Comparison of ENCODE assay signal across 25 cellular contexts in genomic region chr16:30179931-30180330, GRCh38. TPM values are rescaled to one million over a fixed set of nuclear protein-coding genes. Genes with fewer than 3 reads are reported as not detected.
DNase-seq lines count a peak whose midpoint lies in the region; ATAC-seq, FAIRE-seq and TF ChIP-seq lines count a peak whose summit lies in the region.
"Had no signal": no experiment of that assay in that cellular context is flagged by ENCODE, and none has a peak within 500 bp of the region (broad histone marks: within the 10 kb centered on the region; RNA-seq: fewer than 3 reads in every experiment).

No MANE protein-coding gene starts in this region.

- WGBS in K562 (ENCODE audit: insufficient coverage, low coverage, missing lambda C conversion rate), result 34% methylated on average over 9 of the region's 9 CpGs
- WGBS in esophagus squamous epithelium, 2 donors, result 89 to 96% methylated on average over 6 to 9 of the region's 9 CpGs

- peak overlapping the region; percentile 56 for H3K9ac ChIP-seq in NT2/D1 (ENCODE audit: insufficient read length, low read depth)
- H3K9ac ChIP-seq in K562 (ENCODE audit: insufficient read depth in 1 of 2, low read depth in 2 of 2, low read length in 2 of 2), result no peak overlapping the region
- H3K9ac ChIP-seq: BLaER1, GM23248 had no signal

- no peaks in the 10 kb centered on the region for H3K9me1 ChIP-seq in K562 (ENCODE audit: control insufficient read depth, insufficient read depth, low read length)

- H3K27me3 ChIP-seq in NT2/D1 (ENCODE audit: insufficient read depth, insufficient read length) (peaks cover 13% of the 10 kb centered on the region), K562 (ENCODE audit: control insufficient read depth in 2 of 2, insufficient read depth in 2 of 2, low read length in 2 of 2) (no peaks in the 10 kb centered on the region), osteoblast (ENCODE audit: insufficient read depth, low read length) (no peaks in the 10 kb centered on the region), esophagus squamous epithelium (no peaks in the 10 kb centered on the region)
- H3K27me3 ChIP-seq: BLaER1 had no signal

- H3K9me3 ChIP-seq in NT2/D1 (ENCODE audit: insufficient read depth, low read length), result no peaks in the 10 kb centered on the region
- no peaks in the 10 kb centered on the region for H3K9me3 ChIP-seq in K562 (replicated peaks; ENCODE audit: control insufficient read depth, insufficient read depth, low read depth, low read length)
- no peaks in the 10 kb centered on the region for H3K9me3 ChIP-seq in osteoblast (ENCODE audit: low read depth, low read length)
- H3K9me3 ChIP-seq in esophagus squamous epithelium, result no peaks in the 10 kb centered on the region
- H3K9me3 ChIP-seq: BLaER1 had no signal

- no peaks in the 10 kb centered on the region for H3K9me3 Mint-ChIP-seq in activated T-cell treated with anti-CD3 and anti-CD28 coated beads, Interleukin-2, amount 50 U/mL, for 72 hours
- H3K9me3 Mint-ChIP-seq: CD4-positive, CD25-positive, alpha-beta regulatory T cell had no signal

- FAIRE-seq in K562 (lab: Jason Lieb, UNC), result no peak
- FAIRE-seq: A204.1, D721Med, GM12878, GM19239, H1 had no signal

- H3K4me1 Mint-ChIP-seq in activated T-cell treated with anti-CD3 and anti-CD28 coated beads, Interleukin-2, amount 50 U/mL, for 72 hours (ENCODE audit: low read depth), result peaks cover 13% of the 10 kb centered on the region

- H3K79me2 ChIP-seq in K562 (ENCODE audit: control insufficient read depth, insufficient read depth, low read length) (no peaks in the 10 kb centered on the region), osteoblast (ENCODE audit: insufficient read depth, low read length) (no peaks in the 10 kb centered on the region)

- no peak for TF ChIP-seq EP300 in K562 (IDR thresholded peaks at IDR 0.05; ENCODE audit: low read length)

- in situ Hi-C loops in K562 (cut with MboI), result no loop called here

- POLR2A ChIA-PET in K562 (lab: Yijun Ruan, JAX), result interaction anchor here (0.5 to 2.0 kb wide), 2 partner anchors 19 to 456 kb away, joined by 5 to 6 read pairs; no protein-coding TSS in a partner anchor

- H4K20me1 ChIP-seq in K562 (replicated peaks; ENCODE audit: control insufficient read depth, insufficient read depth, low read length), result no peaks in the 10 kb centered on the region
- peaks cover 3% of the 10 kb centered on the region for H4K20me1 ChIP-seq in osteoblast (ENCODE audit: insufficient read depth, low read length)
- H4K20me1 ChIP-seq: BLaER1 had no signal

- H3K27ac ChIP-seq in K562 (ENCODE audit: extremely low read depth, low read depth, low read length) (no peak overlapping the region), osteoblast (ENCODE audit: low read depth, low read length) (no peak overlapping the region), esophagus squamous epithelium (no peak overlapping the region)
- H3K27ac ChIP-seq: BLaER1, C4-2B, GM23248 had no signal

- no peak overlapping the region for H3K4me3 ChIP-seq in NT2/D1 (ENCODE audit: insufficient read length, low read depth)
- H3K4me3 ChIP-seq in K562, result no peak overlapping the region
- H3K4me3 ChIP-seq in osteoblast (ENCODE audit: insufficient read depth, low read length), result no peak overlapping the region
- no peak overlapping the region for H3K4me3 ChIP-seq in esophagus squamous epithelium
- H3K4me3 ChIP-seq: BLaER1, GM12878, GM23248 had no signal

- DNase-seq in activated T-cell treated with anti-CD3 and anti-CD28 coated beads, Interleukin-2, amount 50 U/mL, for 72 hours, result no peak
- no peak for DNase-seq in activated T-cell treated with anti-CD3 and anti-CD28 coated beads, Interleukin-2, amount 50 U/mL, for 1 hour
- DNase-seq in NT2/D1 (ENCODE audit: low read depth, low spot score) (no peak), K562 (ENCODE audit: extremely low read depth in 1 of 4, low spot score in 3 of 4) (no peak), osteoblast (ENCODE audit: insufficient read length, low spot score, missing footprints) (peak; percentile 9), esophagus squamous epithelium (lab: John Stamatoyannopoulos, UW) (no peak)
- no peak for DNase-seq in activated naive CD4-positive, alpha-beta T cell treated with Interleukin-2 at 50 U/mL for 16 hours
- DNase-seq: CD4-positive, CD25-positive, alpha-beta regulatory T cell; CD8-positive, alpha-beta memory T cell; DMS 273 treated with DMSO at 0.1 percent for 48 hours; DMS79; EL; GDM1; GM23248; H7; HCEC 1CT had no signal

- no peak overlapping the region for H3K4me3 Mint-ChIP-seq in activated T-cell treated with anti-CD3 and anti-CD28 coated beads, Interleukin-2, amount 50 U/mL, for 72 hours
- H3K4me3 Mint-ChIP-seq: B cell had no signal

- no peak for TF ChIP-seq CTCF in K562 (IDR thresholded peaks at IDR 0.05 in 2 of 3, conservative IDR thresholded peaks at IDR 0.05 in 1 of 3; ENCODE audit: insufficient read depth in 2 of 3, low read depth in 1 of 3, low read length in 3 of 3)
- TF ChIP-seq CTCF in osteoblast (IDR thresholded peaks at IDR 0.05; ENCODE audit: extremely low read depth, low read depth, low read length), result no peak
- TF ChIP-seq CTCF in esophagus squamous epithelium (IDR thresholded peaks at IDR 0.05), result no peak

- H3K4me2 ChIP-seq in K562 (ENCODE audit: insufficient read depth, low read length) (no peak overlapping the region), osteoblast (ENCODE audit: insufficient read depth, low read length) (no peak overlapping the region)
- H3K4me2 ChIP-seq: BLaER1 had no signal

- H3K4me1 ChIP-seq in NT2/D1 (ENCODE audit: insufficient read depth, insufficient read length) (peaks cover 11% of the 10 kb centered on the region), K562 (replicated peaks in 1 of 2; ENCODE audit: control insufficient read depth in 2 of 2, insufficient read depth in 2 of 2, low read length in 2 of 2) (peaks cover 10 to 25% of the 10 kb centered on the region in 2 experiments), osteoblast (ENCODE audit: insufficient read depth, low read length) (no peaks in the 10 kb centered on the region), esophagus squamous epithelium (peaks cover 4 to 26% (median 21%) of the 10 kb centered on the region in 3 donors)

- peak overlapping the region; percentile 61 for H3K27ac Mint-ChIP-seq in activated T-cell treated with anti-CD3 and anti-CD28 coated beads, Interleukin-2, amount 50 U/mL, for 72 hours

- peaks cover 9 to 13% of the 10 kb centered on the region in 2 donors for H3K36me3 Mint-ChIP-seq in activated T-cell treated with anti-CD3 and anti-CD28 coated beads, Interleukin-2, amount 50 U/mL, for 72 hours (ENCODE audit: insufficient read depth in 2 of 2)

- intact Hi-C loops in K562 (cut with micrococcal nuclease) (no loop called here), esophagus squamous epithelium (cut with DNase I) (no loop called here)

- H3K36me3 ChIP-seq in NT2/D1 (ENCODE audit: insufficient read depth, insufficient read length, low read length) (no peaks in the 10 kb centered on the region), K562 (ENCODE audit: control insufficient read depth, insufficient read depth, low read length) (no peaks in the 10 kb centered on the region), osteoblast (ENCODE audit: insufficient read depth, low read length) (no peaks in the 10 kb centered on the region), esophagus squamous epithelium (no peaks in the 10 kb centered on the region)
- H3K36me3 ChIP-seq: BLaER1 had no signal

- no peak for TF ChIP-seq POLR2A in K562 (conservative IDR thresholded peaks at IDR 0.05)
- no peak for TF ChIP-seq POLR2A in esophagus squamous epithelium (IDR thresholded peaks at IDR 0.05)

- H2AFZ ChIP-seq in K562 (ENCODE audit: low read depth, low read length) (no peak overlapping the region), osteoblast (ENCODE audit: low read length) (no peak overlapping the region)
- H2AFZ ChIP-seq: GM23248 had no signal

- CTCF ChIA-PET in K562 (lab: Yijun Ruan, JAX; ENCODE audit: low intra/inter-chr PET ratio), result no interaction called here

- no TSS peak for BruUV-seq in K562 (replicated peaks; lab: Mats Ljungman, UMichigan)

- no peak for ATAC-seq in activated T-cell treated with anti-CD3 and anti-CD28 coated beads, Interleukin-2, amount 50 U/mL, for 72 hours (replicated peaks in 1 of 2)
- ATAC-seq in K562 (no peak), HG03139 (IDR thresholded peaks at IDR 0.05; ENCODE audit: unreplicated experiment) (no peak)
- ATAC-seq: GM12878 had no signal

- no peak for TF ChIP-seq RAD21 in K562 (CRISPR knock-in tag; conservative IDR thresholded peaks at IDR 0.05 in 1 of 2, IDR thresholded peaks at IDR 0.05 in 1 of 2)

- no peaks in the 10 kb centered on the region for H3K27me3 Mint-ChIP-seq in activated T-cell treated with anti-CD3 and anti-CD28 coated beads, Interleukin-2, amount 50 U/mL, for 72 hours (ENCODE audit: low read depth)
- H3K27me3 Mint-ChIP-seq: B cell had no signal

RNA-seq across cellular contexts. Expression of gene CORO1A, which starts 3.5 kb away (rescaled TPM):
- 100 to 1,000 TPM; 843 to 987 TPM for total RNA-seq in activated T-cell treated with anti-CD3 and anti-CD28 coated beads, Interleukin-2, amount 50 U/mL, for 72 hours
- total RNA-seq in K562 (2011; cell fraction: chromatin; rRNA removed; ENCODE audit: low replicate concordance), result 1.4 and 6.7 TPM in 2 replicates
- total RNA-seq in K562 (2011; cell fraction: nucleolus; rRNA removed), result 4.3 and 5.3 TPM in 2 replicates
- total RNA-seq in K562 (2011; cell fraction: nucleoplasm; rRNA removed), result 1.7 and 3.4 TPM in 2 replicates
- total RNA-seq in K562 (2014; rRNA removed) (7.6 and 7.8 TPM in 2 replicates), K562 (2014; rRNA removed; fragmentation: Illumina TruSeq; extraction: Trizol) (1.3 and 2.2 TPM in 2 replicates), K562 (2015; rRNA removed; fragmentation: Illumina TruSeq; extraction: Trizol) (17.4 and 18.5 TPM in 2 replicates), K562 (2021) (17.8 and 21.1 TPM in 2 replicates), osteoblast (0.36 and 0.59 TPM in 2 replicates), esophagus squamous epithelium (10 to 100 TPM in 3 of 4 donors, 1 to 10 TPM in 1; 9.5 to 29.1 (median 23.2) TPM)
- polyA plus RNA-seq in K562 (2011; rRNA removed) (6.8 and 23.9 TPM in 2 replicates), K562 (2014; fragmentation: Illumina TruSeq; extraction: Trizol) (8.3 and 14.3 TPM in 2 replicates), K562 (2014; fragmentation: Nextera tagmentation; extraction: Ambion mirVana) (under 1 TPM; 0.22 to 0.31 TPM), K562 (2014; rRNA removed) (19.1 and 23.8 TPM in 2 replicates)
- polyA plus RNA-seq in K562 (2011; cell fraction: cytosol; rRNA removed), result 21.5 and 33.0 TPM in 2 replicates
- 21.8 and 31.6 TPM in 2 replicates for polyA plus RNA-seq in K562 (2011; cell fraction: nucleus; rRNA removed)
- polyA plus RNA-seq in K562 (2012), result 10.2 and 42.2 TPM in 2 replicates
- 3.4 and 4.6 TPM in 2 replicates for polyA minus RNA-seq in K562 (2011; rRNA and poly(A)+ RNA removed)
- polyA minus RNA-seq in K562 (2011; cell fraction: cytosol; rRNA and poly(A)+ RNA removed), result 5.8 and 15.8 TPM in 2 replicates
- polyA minus RNA-seq in K562 (2011; cell fraction: nucleus; rRNA and poly(A)+ RNA removed), result 2.6 and 7.7 TPM in 2 replicates

RNA-seq across cellular contexts. Expression of gene BOLA2B, which starts 13.5 kb away (rescaled TPM):
- total RNA-seq in activated T-cell treated with anti-CD3 and anti-CD28 coated beads, Interleukin-2, amount 50 U/mL, for 72 hours, result 10 to 100 TPM; 73.7 to 87.3 TPM
- total RNA-seq in K562 (2011; cell fraction: chromatin; rRNA removed; ENCODE audit: low replicate concordance), result 14.9 TPM in 1 of 2 replicates, not detected in the other
- 14.7 and 26.2 TPM in 2 replicates for total RNA-seq in K562 (2011; cell fraction: nucleolus; rRNA removed)
- 4.7 and 6.4 TPM in 2 replicates for total RNA-seq in K562 (2011; cell fraction: nucleoplasm; rRNA removed)
- total RNA-seq in K562 (2014; rRNA removed), result 72.1 and 88.6 TPM in 2 replicates
- 117 and 181 TPM in 2 replicates for total RNA-seq in K562 (2014; rRNA removed; fragmentation: Illumina TruSeq; extraction: Trizol)
- total RNA-seq in K562 (2015; rRNA removed; fragmentation: Illumina TruSeq; extraction: Trizol), result 200 and 209 TPM in 2 replicates
- total RNA-seq in K562 (2021), result 259 and 310 TPM in 2 replicates
- polyA plus RNA-seq in K562 (2011; rRNA removed), result 43.9 and 49.0 TPM in 2 replicates
- polyA plus RNA-seq in K562 (2011; cell fraction: cytosol; rRNA removed), result 390 and 438 TPM in 2 replicates
- 48.2 and 90.1 TPM in 2 replicates for polyA plus RNA-seq in K562 (2011; cell fraction: nucleus; rRNA removed)
- polyA plus RNA-seq in K562 (2012), result 150 and 359 TPM in 2 replicates
- polyA plus RNA-seq in K562 (2014; fragmentation: Illumina TruSeq; extraction: Trizol), result 87.3 and 150 TPM in 2 replicates
- 100 to 1,000 TPM; 158 to 195 TPM for polyA plus RNA-seq in K562 (2014; fragmentation: Nextera tagmentation; extraction: Ambion mirVana)
- polyA plus RNA-seq in K562 (2014; rRNA removed), result 159 and 613 TPM in 2 replicates
- 20.9 and 28.1 TPM in 2 replicates for polyA minus RNA-seq in K562 (2011; rRNA and poly(A)+ RNA removed)
- polyA minus RNA-seq in K562 (2011; cell fraction: cytosol; rRNA and poly(A)+ RNA removed), result 22.7 and 54.4 TPM in 2 replicates
- 5.9 and 9.0 TPM in 2 replicates for polyA minus RNA-seq in K562 (2011; cell fraction: nucleus; rRNA and poly(A)+ RNA removed)
- total RNA-seq in osteoblast, result 26.8 and 64.8 TPM in 2 replicates
- 100 to 1,000 TPM; 190 to 623 (median 313) TPM for total RNA-seq in esophagus squamous epithelium

RNA-seq across cellular contexts. Expression of gene SLX1A, which starts 13.7 kb away (rescaled TPM):
- 100 to 1,000 TPM in 1 of 2 donors, 10 to 100 TPM in 1; 48.1 to 129 TPM for total RNA-seq in activated T-cell treated with anti-CD3 and anti-CD28 coated beads, Interleukin-2, amount 50 U/mL, for 72 hours
- 63.6 and 162 TPM in 2 replicates for total RNA-seq in K562 (2011; cell fraction: chromatin; rRNA removed; ENCODE audit: low replicate concordance)
- 85.6 and 99.5 TPM in 2 replicates for total RNA-seq in K562 (2011; cell fraction: nucleolus; rRNA removed)
- total RNA-seq in K562 (2011; cell fraction: nucleoplasm; rRNA removed), result 74.1 and 87.1 TPM in 2 replicates
- total RNA-seq in K562 (2014; rRNA removed), result 72.3 and 86.5 TPM in 2 replicates
- total RNA-seq in K562 (2014; rRNA removed; fragmentation: Illumina TruSeq; extraction: Trizol), result 10.9 and 11.6 TPM in 2 replicates
- total RNA-seq in K562 (2015; rRNA removed; fragmentation: Illumina TruSeq; extraction: Trizol), result 18.4 and 21.0 TPM in 2 replicates
- 48.1 and 52.5 TPM in 2 replicates for total RNA-seq in K562 (2021)
- 6.9 and 13.2 TPM in 2 replicates for polyA plus RNA-seq in K562 (2011; rRNA removed)
- polyA plus RNA-seq in K562 (2011; cell fraction: cytosol; rRNA removed), result 6.0 and 35.1 TPM in 2 replicates
- polyA plus RNA-seq in K562 (2011; cell fraction: nucleus; rRNA removed), result 35.2 and 63.9 TPM in 2 replicates
- 45.1 and 50.2 TPM in 2 replicates for polyA plus RNA-seq in K562 (2012)
- 7.9 and 8.5 TPM in 2 replicates for polyA plus RNA-seq in K562 (2014; fragmentation: Illumina TruSeq; extraction: Trizol)
- 1 to 10 TPM; 2.3 to 2.5 TPM for polyA plus RNA-seq in K562 (2014; fragmentation: Nextera tagmentation; extraction: Ambion mirVana)
- polyA plus RNA-seq in K562 (2014; rRNA removed), result 39.3 and 44.5 TPM in 2 replicates
- polyA minus RNA-seq in K562 (2011; rRNA and poly(A)+ RNA removed), result 4.6 and 6.6 TPM in 2 replicates
- polyA minus RNA-seq in K562 (2011; cell fraction: cytosol; rRNA and poly(A)+ RNA removed), result 18.7 and 23.2 TPM in 2 replicates
- 19.8 and 21.0 TPM in 2 replicates for polyA minus RNA-seq in K562 (2011; cell fraction: nucleus; rRNA and poly(A)+ RNA removed)
- 19.9 and 23.3 TPM in 2 replicates for total RNA-seq in osteoblast
- total RNA-seq in esophagus squamous epithelium, result 10 to 100 TPM; 31.9 to 51.1 (median 46.5) TPM

RNA-seq across cellular contexts. Expression of gene SULT1A3, which starts 19.1 kb away (rescaled TPM):
- 10 to 100 TPM; 16.6 to 20.1 TPM for total RNA-seq in activated T-cell treated with anti-CD3 and anti-CD28 coated beads, Interleukin-2, amount 50 U/mL, for 72 hours
- total RNA-seq in K562 (2011; cell fraction: chromatin; rRNA removed; ENCODE audit: low replicate concordance), result 16.6 and 51.4 TPM in 2 replicates
- 23.6 and 24.3 TPM in 2 replicates for total RNA-seq in K562 (2011; cell fraction: nucleolus; rRNA removed)
- 9.5 and 13.9 TPM in 2 replicates for total RNA-seq in K562 (2011; cell fraction: nucleoplasm; rRNA removed)
- 3.8 and 8.4 TPM in 2 replicates for total RNA-seq in K562 (2014; rRNA removed)
- 2.4 and 3.9 TPM in 2 replicates for total RNA-seq in K562 (2014; rRNA removed; fragmentation: Illumina TruSeq; extraction: Trizol)
- total RNA-seq in K562 (2015; rRNA removed; fragmentation: Illumina TruSeq; extraction: Trizol), result 7.3 and 8.6 TPM in 2 replicates
- 4.7 and 10.6 TPM in 2 replicates for total RNA-seq in K562 (2021)
- polyA plus RNA-seq in K562 (2011; rRNA removed), result 7.5 and 9.7 TPM in 2 replicates
- polyA plus RNA-seq in K562 (2011; cell fraction: cytosol; rRNA removed), result 2.3 and 5.7 TPM in 2 replicates
- 26.4 and 36.6 TPM in 2 replicates for polyA plus RNA-seq in K562 (2011; cell fraction: nucleus; rRNA removed)
- 6.7 and 17.0 TPM in 2 replicates for polyA plus RNA-seq in K562 (2012)
- 17.8 and 18.0 TPM in 2 replicates for polyA plus RNA-seq in K562 (2014; fragmentation: Illumina TruSeq; extraction: Trizol)
- polyA plus RNA-seq in K562 (2014; fragmentation: Nextera tagmentation; extraction: Ambion mirVana), result 1 to 10 TPM; 5.0 to 7.1 TPM
- polyA plus RNA-seq in K562 (2014; rRNA removed), result 7.7 and 8.3 TPM in 2 replicates
- polyA minus RNA-seq in K562 (2011; rRNA and poly(A)+ RNA removed), result 1.6 TPM in 2 replicates
- polyA minus RNA-seq in K562 (2011; cell fraction: cytosol; rRNA and poly(A)+ RNA removed), result 3.5 TPM in 1 of 2 replicates, not detected in the other
- 5.4 and 7.7 TPM in 2 replicates for polyA minus RNA-seq in K562 (2011; cell fraction: nucleus; rRNA and poly(A)+ RNA removed)
- 4.1 and 6.2 TPM in 2 replicates for total RNA-seq in osteoblast
- 10 to 100 TPM in 2 of 4 donors, 1 to 10 TPM in 2; 1.1 to 17.2 (median 7.3) TPM for total RNA-seq in esophagus squamous epithelium

RNA-seq across cellular contexts. Expression of gene MAPK3, which starts 56.9 kb away (rescaled TPM):
- 100 to 1,000 TPM in 1 of 2 donors, 10 to 100 TPM in 1; 84.8 to 103 TPM for total RNA-seq in activated T-cell treated with anti-CD3 and anti-CD28 coated beads, Interleukin-2, amount 50 U/mL, for 72 hours
- total RNA-seq in K562 (2011; cell fraction: chromatin; rRNA removed; ENCODE audit: low replicate concordance), result 34.1 and 84.8 TPM in 2 replicates
- 44.0 and 46.2 TPM in 2 replicates for total RNA-seq in K562 (2011; cell fraction: nucleolus; rRNA removed)
- total RNA-seq in K562 (2011; cell fraction: nucleoplasm; rRNA removed), result 36.1 and 36.9 TPM in 2 replicates
- total RNA-seq in K562 (2014; rRNA removed), result 15.7 and 38.0 TPM in 2 replicates
- 11.3 and 12.0 TPM in 2 replicates for total RNA-seq in K562 (2014; rRNA removed; fragmentation: Illumina TruSeq; extraction: Trizol)
- total RNA-seq in K562 (2015; rRNA removed; fragmentation: Illumina TruSeq; extraction: Trizol), result 13.3 and 13.9 TPM in 2 replicates
- 41.2 and 44.5 TPM in 2 replicates for total RNA-seq in K562 (2021)
- 44.0 and 70.0 TPM in 2 replicates for polyA plus RNA-seq in K562 (2011; rRNA removed)
- polyA plus RNA-seq in K562 (2011; cell fraction: cytosol; rRNA removed), result 59.6 and 73.9 TPM in 2 replicates
- 91.3 and 92.1 TPM in 2 replicates for polyA plus RNA-seq in K562 (2011; cell fraction: nucleus; rRNA removed)
- polyA plus RNA-seq in K562 (2012), result 36.1 and 53.3 TPM in 2 replicates
- 46.6 and 55.3 TPM in 2 replicates for polyA plus RNA-seq in K562 (2014; fragmentation: Illumina TruSeq; extraction: Trizol)
- 1 to 10 TPM; 1.0 to 1.9 TPM for polyA plus RNA-seq in K562 (2014; fragmentation: Nextera tagmentation; extraction: Ambion mirVana)
- 23.4 and 33.8 TPM in 2 replicates for polyA plus RNA-seq in K562 (2014; rRNA removed)
- polyA minus RNA-seq in K562 (2011; rRNA and poly(A)+ RNA removed), result 12.3 and 13.1 TPM in 2 replicates
- polyA minus RNA-seq in K562 (2011; cell fraction: cytosol; rRNA and poly(A)+ RNA removed), result 12.5 and 21.2 TPM in 2 replicates
- polyA minus RNA-seq in K562 (2011; cell fraction: nucleus; rRNA and poly(A)+ RNA removed), result 10.9 and 17.3 TPM in 2 replicates
- 40.2 and 40.7 TPM in 2 replicates for total RNA-seq in osteoblast
- 10 to 100 TPM; 45.7 to 86.9 (median 60.8) TPM for total RNA-seq in esophagus squamous epithelium

Comparison
In these comparisons a context has a peak if more than half of its experiments do, and no peak if none do; other contexts are left out.
1. RNA of gene CORO1A, which starts 3.5 kb away (total RNA-seq): 843 to 987 TPM in activated T-cell treated with anti-CD3 and anti-CD28 coated beads, Interleukin-2, amount 50 U/mL, for 72 hours; 9.5 to 29.1 TPM in esophagus squamous epithelium, 1.3 to 21.1 TPM in K562 and 0.36 to 0.59 TPM in osteoblast; every median in the first group is over 10 times any median in the second.